In the genomic region with DNA sequence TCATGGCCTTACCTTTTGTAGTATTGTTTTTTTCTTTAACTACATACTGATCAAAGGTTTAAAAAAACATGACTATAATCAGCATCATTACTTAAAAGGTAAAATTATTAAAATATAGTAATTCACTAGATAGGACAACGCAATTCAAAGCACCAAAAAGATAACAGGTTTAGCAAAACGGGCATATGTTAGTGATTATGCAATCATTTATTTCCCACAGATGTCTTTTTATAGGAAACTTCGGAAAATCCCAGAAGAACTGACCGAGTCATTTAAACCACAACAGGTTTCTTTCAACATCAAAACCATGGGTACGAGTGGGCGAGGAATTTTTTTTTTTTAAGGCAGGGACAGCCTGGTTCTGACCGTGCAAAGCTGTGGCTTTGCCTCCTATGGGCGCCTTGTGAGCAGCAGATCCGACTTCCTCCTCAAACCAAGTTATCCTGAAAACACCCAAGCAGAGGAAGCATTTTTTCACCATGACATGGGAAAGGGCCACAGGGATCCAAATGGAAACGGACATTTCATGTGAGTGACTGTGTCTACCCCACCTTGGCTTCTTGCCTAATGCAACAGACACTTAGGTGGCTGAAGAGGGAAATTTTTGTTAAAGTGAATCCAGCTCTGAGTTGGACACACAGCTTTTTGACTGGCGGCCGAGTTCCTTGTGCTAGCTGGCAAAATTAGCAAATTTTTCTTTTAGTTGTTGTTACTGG, we compare ENCODE assay signal across 10 cellular contexts.
DNase-seq lines count a peak whose midpoint lies in the region; ATAC-seq, FAIRE-seq and TF ChIP-seq lines count a peak whose summit lies in the region.
"Had no signal": no experiment of that assay in that cellular context is flagged by ENCODE, and none has a peak within 500 bp of the region (broad histone marks: within the 10 kb centered on the region; RNA-seq: fewer than 3 reads in every experiment).

No MANE protein-coding gene starts in this region.

- H3K9me1 ChIP-seq in keratinocyte (ENCODE audit: control insufficient read depth, extremely low read depth, insufficient read depth, low read length), result no peaks in the 10 kb centered on the region

- no peaks in the 10 kb centered on the region for H3K79me1 ChIP-seq in neuronal stem cell (ENCODE audit: low read depth, low read length)

- H2BK5ac ChIP-seq in neuronal stem cell (ENCODE audit: low read length), result no peak overlapping the region

- no peaks in the 10 kb centered on the region for H3K79me2 ChIP-seq in keratinocyte (ENCODE audit: control insufficient read depth, insufficient read depth, low read length)

- no peak overlapping the region for H2BK12ac ChIP-seq in neuronal stem cell (ENCODE audit: low read length)

- H3K23ac ChIP-seq in neuronal stem cell (ENCODE audit: low read depth, low read length, poor library complexity), result no peak overlapping the region

- peak overlapping the region in 1 of 2 donors; percentile 2 for H3K4me3 ChIP-seq in cardiac fibroblast (replicated peaks in 1 of 2; ENCODE audit: low read depth in 2 of 2, low read length in 2 of 2)
- no peak overlapping the region for H3K4me3 ChIP-seq in keratinocyte (ENCODE audit: control insufficient read depth in 2 of 3, extremely low read depth in 1 of 3, insufficient read depth in 2 of 3, low read depth in 1 of 3, low read length in 3 of 3)
- H3K4me3 ChIP-seq in aorta (ENCODE audit: low read length in 2 of 2), result no peak overlapping the region
- no peak overlapping the region for H3K4me3 ChIP-seq in neuronal stem cell (ENCODE audit: low read length in 2 of 2)

- intact Hi-C loops in aorta (cut with DNase I), result loop anchor here (5.0 kb wide), 2 partner anchors 65 to 100 kb away; no protein-coding TSS in a partner anchor

- no peak overlapping the region for H3K9ac ChIP-seq in keratinocyte (ENCODE audit: control insufficient read depth, extremely low read depth, insufficient read depth, low read length)
- no peak overlapping the region for H3K9ac ChIP-seq in neuronal stem cell (ENCODE audit: low read depth, low read length, poor library complexity)

- peak overlapping the region; percentile 49 for H2AFZ ChIP-seq in keratinocyte (ENCODE audit: control insufficient read depth, low read length)
- H2AFZ ChIP-seq in neuronal stem cell (ENCODE audit: low read length), result no peak overlapping the region

- H3K14ac ChIP-seq in neuronal stem cell (ENCODE audit: low read length), result no peak overlapping the region

- no peak overlapping the region for H3K27ac ChIP-seq in keratinocyte (ENCODE audit: control insufficient read depth, insufficient read depth, low read length)
- peak overlapping the region; percentile 80 to 95 for H3K27ac ChIP-seq in aorta (ENCODE audit: low read depth in 1 of 2, low read length in 2 of 2)
- no peak overlapping the region for H3K27ac ChIP-seq in neuronal stem cell (replicated peaks; ENCODE audit: low read length)
- H3K27ac ChIP-seq: HL-60 had no signal

- H3K9me3 ChIP-seq in keratinocyte (ENCODE audit: control insufficient read depth, low read depth, low read length), result no peaks in the 10 kb centered on the region
- no peaks in the 10 kb centered on the region for H3K9me3 ChIP-seq in aorta (ENCODE audit: control insufficient read depth, low read length)
- no peaks in the 10 kb centered on the region for H3K9me3 ChIP-seq in neuronal stem cell (replicated peaks in 1 of 2; ENCODE audit: control insufficient read depth in 2 of 2, insufficient read depth in 1 of 2, low read depth in 1 of 2, low read length in 2 of 2)

- H2BK120ac ChIP-seq in neuronal stem cell (ENCODE audit: low read depth, low read length), result no peak overlapping the region

- no peak overlapping the region for H3K18ac ChIP-seq in neuronal stem cell (ENCODE audit: low read length)

- H3K4me1 ChIP-seq in keratinocyte (ENCODE audit: control insufficient read depth, extremely low read depth, insufficient read depth, low read length) (peaks cover 5% of the 10 kb centered on the region), aorta (ENCODE audit: control insufficient read depth in 1 of 2, insufficient read depth in 2 of 2, low read length in 2 of 2) (peaks cover 0 to 6% of the 10 kb centered on the region in 2 donors), neuronal stem cell (ENCODE audit: control insufficient read depth in 2 of 2, insufficient read depth in 1 of 2, low read depth in 1 of 2, low read length in 2 of 2) (no peaks in the 10 kb centered on the region)

- dilution Hi-C loops in keratinocyte (cut with MboI; ENCODE audit: extremely low pct_ligation_motif_present, low sequenced_read_pairs), result no loop called here

- no peak overlapping the region for H2AK5ac ChIP-seq in neuronal stem cell (ENCODE audit: low read depth, low read length)

- H3K27me3 ChIP-seq in keratinocyte (ENCODE audit: control insufficient read depth, extremely low read depth, insufficient read depth, low read length), result no peaks in the 10 kb centered on the region
- no peaks in the 10 kb centered on the region for H3K27me3 ChIP-seq in aorta (ENCODE audit: control insufficient read depth in 1 of 2, insufficient read depth in 2 of 2, low read length in 1 of 2)
- H3K27me3 ChIP-seq in neuronal stem cell (ENCODE audit: control insufficient read depth in 3 of 3, insufficient read depth in 3 of 3, low read depth in 1 of 3, low read length in 3 of 3), result no peaks in the 10 kb centered on the region

- H4K91ac ChIP-seq in neuronal stem cell (ENCODE audit: low read depth, low read length, poor library complexity), result no peak overlapping the region

- H3K4ac ChIP-seq in neuronal stem cell (ENCODE audit: low read length), result no peak overlapping the region

- no peak overlapping the region for H2BK15ac ChIP-seq in neuronal stem cell (ENCODE audit: low read length)

- H3K4me2 ChIP-seq in keratinocyte (ENCODE audit: control insufficient read depth, extremely low read depth, insufficient read depth, low read depth, low read length) (peak overlapping the region; percentile 10), neuronal stem cell (ENCODE audit: insufficient read depth, low read length, poor library complexity, severe bottlenecking) (no peak overlapping the region)

- H4K20me1 ChIP-seq in keratinocyte (ENCODE audit: control insufficient read depth, extremely low read depth, insufficient read depth, low read length), result no peaks in the 10 kb centered on the region

- H4K8ac ChIP-seq in neuronal stem cell (ENCODE audit: low read depth, low read length), result no peak overlapping the region

- peak; percentile 79 for ATAC-seq in aorta (ENCODE audit: low FRiP score)

- 3 to 6% methylated on average over 12 of the region's 12 CpGs for WGBS in aorta, 2 donors
- no CpG with 5 or more reads among the region's 12 CpGs for WGBS in neuronal stem cell (ENCODE audit: extremely low coverage in 2 of 2, insufficient read length in 2 of 2, insufficient replicate concordance in 1 of 2), 2 donors

- no peaks in the 10 kb centered on the region for H3K36me3 ChIP-seq in keratinocyte (ENCODE audit: control insufficient read depth in 2 of 2, extremely low read depth in 1 of 2, insufficient read depth in 2 of 2, low read length in 2 of 2)
- no peaks in the 10 kb centered on the region for H3K36me3 ChIP-seq in aorta (ENCODE audit: control insufficient read depth in 1 of 2, insufficient read depth in 2 of 2, low read length in 1 of 2)
- H3K36me3 ChIP-seq in neuronal stem cell (replicated peaks in 1 of 2; ENCODE audit: control insufficient read depth in 2 of 2, insufficient read depth in 2 of 2, low read length in 2 of 2), result no peaks in the 10 kb centered on the region

- DNase-seq in NCI-H2171 treated with DMSO at 0.1 percent for 48 hours (lab: John Stamatoyannopoulos, UW), result peak; percentile 38
- DNase-seq in NCI-H2171 (lab: John Stamatoyannopoulos, UW), result no peak
- DNase-seq in cardiac fibroblast (ENCODE audit: low read depth in 2 of 2), result peak; percentile 92 to 97
- no peak for DNase-seq in keratinocyte (ENCODE audit: low read depth, low spot score)
- DNase-seq in aorta, result peak; percentile 77 to 81
- no peak for DNase-seq in neuronal stem cell (ENCODE audit: low spot score)
- no peak for DNase-seq in D341Med (ENCODE audit: low spot score)
- no peak for DNase-seq in retina
- DNase-seq: activated CD8-positive, alpha-beta memory T cell treated with anti-CD3 and anti-CD28 coated beads, Interleukin-2, amount 50 U/mL, for 48 hours had no signal

- TF ChIP-seq CTCF in cardiac fibroblast (IDR thresholded peaks at IDR 0.05; ENCODE audit: low read depth, low read length) (peak; percentile 14), keratinocyte (optimal IDR thresholded peaks at IDR 0.05 in 1 of 3, IDR thresholded peaks at IDR 0.05 in 1 of 3, conservative IDR thresholded peaks at IDR 0.05 in 1 of 3; ENCODE audit: extremely low read depth in 1 of 3, insufficient read depth in 2 of 3, low read length in 3 of 3) (no peak)

- no peak for FAIRE-seq in keratinocyte (lab: Jason Lieb, UNC)

Comparison
In these comparisons a context has a peak if more than half of its experiments do, and no peak if none do; other contexts are left out.
1. DNase-seq: peak in NCI-H2171 treated with DMSO at 0.1 percent for 48 hours (single experiment), cardiac fibroblast (2 of 2) and aorta (2 of 2); none in NCI-H2171 (single experiment), keratinocyte (single experiment), neuronal stem cell (single experiment), D341Med (single experiment) and retina (single experiment).
2. H3K27ac ChIP-seq: peak in aorta (2 of 2); none in keratinocyte (single experiment) and neuronal stem cell (single experiment).